Comparison of ENCODE assay signal across 21 cellular contexts in genomic region chr5:177466861-177467260, GRCh38.
"Had no signal": no experiment of that assay in that cellular context is flagged by ENCODE, and none has a peak within 500 bp of the region (broad histone marks: within the 10 kb centered on the region; RNA-seq: fewer than 3 reads in every experiment).

No MANE protein-coding gene starts in this region.

- H3K4me3 ChIP-seq: lower lobe of right lung, ovary, psoas muscle, sigmoid colon, suprapubic skin, transverse colon, upper lobe of right lung, uterus had no signal

- H3K4me3 Mint-ChIP-seq: naive thymus-derived CD8-positive, alpha-beta T cell; nephron progenitor cell had no signal

- H3K4me1 ChIP-seq: psoas muscle had no signal

- H3K27me3 Mint-ChIP-seq: naive thymus-derived CD8-positive, alpha-beta T cell; stimulated activated naive CD8-positive, alpha-beta T cell treated with anti-CD3 and anti-CD28 coated beads, Interleukin-15, amount 100 ng/mL, for 72 hours had no signal

- ATAC-seq: left ventricle myocardium superior; lower lobe of right lung; naive thymus-derived CD8-positive, alpha-beta T cell; psoas muscle; right cardiac atrium; stimulated activated naive CD8-positive, alpha-beta T cell treated with anti-CD3 and anti-CD28 coated beads, Interleukin-15, amount 100 ng/mL, for 72 hours; upper lobe of right lung had no signal

- H3K27ac ChIP-seq: lower lobe of right lung, ovary, psoas muscle, sigmoid colon, suprapubic skin, transverse colon, upper lobe of right lung, uterus had no signal

- DNase-seq: cortex of kidney; effector CD4-positive, alpha-beta T cell; head of caudate nucleus; left ventricle myocardium superior; lower lobe of right lung; naive thymus-derived CD8-positive, alpha-beta T cell; nephron progenitor cell; occipital lobe; posterior cingulate gyrus; psoas muscle; right cardiac atrium; sigmoid colon; stimulated activated CD4-positive, alpha-beta T cell treated with anti-CD3 and anti-CD28 coated beads, Interleukin-2, amount 100 ng/mL, for 24 hours; stimulated activated CD4-positive, alpha-beta T cell treated with anti-CD3 and anti-CD28 coated beads, Interleukin-4, amount 100 ng/mL, for 24 hours; stimulated activated naive CD4-positive, alpha-beta T cell; stimulated activated naive CD8-positive, alpha-beta T cell treated with anti-CD3 and anti-CD28 coated beads, Interleukin-15, amount 100 ng/mL, for 72 hours; transverse colon; upper lobe of right lung; uterus had no signal

- H3K27me3 ChIP-seq: ovary, sigmoid colon, suprapubic skin, upper lobe of right lung, uterus had no signal

- H3K27ac Mint-ChIP-seq: nephron progenitor cell; stimulated activated naive CD8-positive, alpha-beta T cell treated with anti-CD3 and anti-CD28 coated beads, Interleukin-15, amount 100 ng/mL, for 72 hours had no signal

- H3K9me3 Mint-ChIP-seq: stimulated activated naive CD8-positive, alpha-beta T cell treated with anti-CD3 and anti-CD28 coated beads, Interleukin-15, amount 100 ng/mL, for 72 hours had no signal

- H3K36me3 ChIP-seq: ovary, transverse colon, uterus had no signal

- H3K9me3 ChIP-seq: lower lobe of right lung, ovary, psoas muscle, sigmoid colon, suprapubic skin, transverse colon, upper lobe of right lung, uterus had no signal
